ENCODE assay signal across 8 cellular contexts in the genomic region with DNA sequence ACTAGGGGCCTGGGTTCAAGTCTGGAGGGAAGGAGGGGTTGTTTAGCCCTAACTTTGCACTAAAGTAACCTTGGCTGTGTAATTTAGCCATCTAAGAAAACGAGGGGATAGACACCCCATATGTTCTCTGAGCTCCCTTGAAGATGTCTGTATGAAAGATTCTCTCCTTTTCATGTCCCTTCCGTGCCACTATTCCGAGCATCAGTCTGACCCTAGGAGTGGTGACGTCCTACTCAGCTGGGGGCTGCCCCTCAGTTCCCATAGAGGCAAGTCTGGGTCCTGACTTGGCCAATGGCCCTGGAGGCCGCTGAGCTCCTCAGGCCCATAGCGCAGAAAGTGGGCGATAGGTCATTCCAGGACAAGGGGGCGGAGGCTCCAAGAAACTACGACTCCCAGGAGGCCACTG. TPM values are rescaled to one million over a fixed set of nuclear protein-coding genes. Genes with fewer than 3 reads are reported as not detected.
DNase-seq lines count a peak whose midpoint lies in the region; ATAC-seq and TF ChIP-seq lines count a peak whose summit lies in the region.

No MANE protein-coding gene starts in this region.

- H3K4me2 ChIP-seq in fibroblast of lung (ENCODE audit: extremely low read depth, insufficient read depth, low read length): peak overlapping the region; percentile 1

- H3K4me1 ChIP-seq in fibroblast of lung (ENCODE audit: control insufficient read depth, extremely low read depth, insufficient read depth, low read length) (peaks cover 2% of the 10 kb centered on the region), rectal smooth muscle tissue (ENCODE audit: control insufficient read depth, insufficient read depth, low read length) (peaks cover 3% of the 10 kb centered on the region)

- H3K9ac ChIP-seq in fibroblast of lung (ENCODE audit: insufficient read depth, low read length) (no peak overlapping the region), rectal smooth muscle tissue (ENCODE audit: low read length) (peak overlapping the region; percentile 14)

- H3K9me3 ChIP-seq in fibroblast of lung (ENCODE audit: control insufficient read depth, insufficient read depth, low read depth, low read length): no peaks in the 10 kb centered on the region

- no peaks in the 10 kb centered on the region for H3K36me3 ChIP-seq in fibroblast of lung (ENCODE audit: control insufficient read depth, insufficient read depth, low read length)
- no peaks in the 10 kb centered on the region for H3K36me3 ChIP-seq in rectal smooth muscle tissue (ENCODE audit: control insufficient read depth, insufficient read depth, low read length)

- H3K4me3 ChIP-seq in GM08714 (ENCODE audit: low read length) (peak overlapping the region; percentile 58; the same call in 1 of the 2 replicates), fibroblast of lung (replicated peaks in 1 of 4; ENCODE audit: control extremely low read depth in 1 of 4, insufficient read depth in 1 of 4, low read depth in 3 of 4, low read length in 4 of 4) (peak overlapping the region; percentile 0 to 92 (median 22)), rectal smooth muscle tissue (ENCODE audit: low read length) (peak overlapping the region; percentile 73)

- H3K79me2 ChIP-seq in fibroblast of lung (ENCODE audit: control insufficient read depth, insufficient read depth, low read length): peaks cover 40% of the 10 kb centered on the region

- ATAC-seq in SK-N-SH treated with all-trans-retinoic acid at 6 μM for 48 hours: no peak

- H4K20me1 ChIP-seq in fibroblast of lung (ENCODE audit: control insufficient read depth, extremely low read depth, insufficient read depth, low read length): no peaks in the 10 kb centered on the region

- DNase-seq in fibroblast of lung (ENCODE audit: low read depth in 2 of 2): no peak
- no peak for DNase-seq in SIG-M5 (lab: John Stamatoyannopoulos, UW)
- no peak for DNase-seq in NK-92 treated with Interleukin-12 subunit alpha and Interleukin-12 subunit beta, amount 100 ng/mL, for 24 hours (lab: John Stamatoyannopoulos, UW)
- no peak for DNase-seq in DMS79 treated with DMSO at 0.1 percent for 48 hours (lab: John Stamatoyannopoulos, UW)
- DNase-seq in activated effector memory CD4-positive, alpha-beta T cell treated with anti-CD3 and anti-CD28 coated beads, Interleukin-2, amount 50 U/mL, for 16 hours: no peak

- H3K27ac ChIP-seq in fibroblast of lung (ENCODE audit: insufficient read depth, low read length): peak overlapping the region; percentile 1
- peak overlapping the region; percentile 96 for H3K27ac ChIP-seq in rectal smooth muscle tissue (ENCODE audit: low read depth, low read length)

- H3K27me3 ChIP-seq in fibroblast of lung (ENCODE audit: control insufficient read depth, insufficient read depth, low read length): no peaks in the 10 kb centered on the region
- no peaks in the 10 kb centered on the region for H3K27me3 ChIP-seq in rectal smooth muscle tissue (ENCODE audit: control insufficient read depth, insufficient read depth, low read length)

- TF ChIP-seq CTCF in fibroblast of lung (conservative IDR thresholded peaks at IDR 0.05 in 1 of 2, IDR thresholded peaks at IDR 0.05 in 1 of 2; ENCODE audit: low read depth in 1 of 2, low read length in 2 of 2): no peak

- H2AFZ ChIP-seq in fibroblast of lung (ENCODE audit: low read length): peak overlapping the region; percentile 5

TF ChIP-seq in SK-N-SH treated with all-trans-retinoic acid at 6 μM for 48 hours, 23 proteins besides CTCF, POLR2A, EP300 and RAD21:
- TF ChIP-seq OSR1 (CRISPR knock-in tag; IDR thresholded peaks at IDR 0.05): no peak
- TF ChIP-seq, protein P1, sequence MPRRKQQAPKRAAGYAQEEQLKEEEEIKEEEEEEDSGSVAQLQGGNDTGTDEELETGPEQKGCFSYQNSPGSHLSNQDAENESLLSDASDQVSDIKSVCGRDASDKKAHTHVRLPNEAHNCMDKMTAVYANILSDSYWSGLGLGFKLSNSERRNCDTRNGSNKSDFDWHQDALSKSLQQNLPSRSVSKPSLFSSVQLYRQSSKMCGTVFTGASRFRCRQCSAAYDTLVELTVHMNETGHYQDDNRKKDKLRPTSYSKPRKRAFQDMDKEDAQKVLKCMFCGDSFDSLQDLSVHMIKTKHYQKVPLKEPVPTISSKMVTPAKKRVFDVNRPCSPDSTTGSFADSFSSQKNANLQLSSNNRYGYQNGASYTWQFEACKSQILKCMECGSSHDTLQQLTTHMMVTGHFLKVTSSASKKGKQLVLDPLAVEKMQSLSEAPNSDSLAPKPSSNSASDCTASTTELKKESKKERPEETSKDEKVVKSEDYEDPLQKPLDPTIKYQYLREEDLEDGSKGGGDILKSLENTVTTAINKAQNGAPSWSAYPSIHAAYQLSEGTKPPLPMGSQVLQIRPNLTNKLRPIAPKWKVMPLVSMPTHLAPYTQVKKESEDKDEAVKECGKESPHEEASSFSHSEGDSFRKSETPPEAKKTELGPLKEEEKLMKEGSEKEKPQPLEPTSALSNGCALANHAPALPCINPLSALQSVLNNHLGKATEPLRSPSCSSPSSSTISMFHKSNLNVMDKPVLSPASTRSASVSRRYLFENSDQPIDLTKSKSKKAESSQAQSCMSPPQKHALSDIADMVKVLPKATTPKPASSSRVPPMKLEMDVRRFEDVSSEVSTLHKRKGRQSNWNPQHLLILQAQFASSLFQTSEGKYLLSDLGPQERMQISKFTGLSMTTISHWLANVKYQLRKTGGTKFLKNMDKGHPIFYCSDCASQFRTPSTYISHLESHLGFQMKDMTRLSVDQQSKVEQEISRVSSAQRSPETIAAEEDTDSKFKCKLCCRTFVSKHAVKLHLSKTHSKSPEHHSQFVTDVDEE (CRISPR knock-in tag; IDR thresholded peaks at IDR 0.05): peak; percentile 36; the same call in 1 of the 2 replicates

RNA-seq across cellular contexts. Expression of a gene that starts 0.8 kb away (rescaled TPM):
- 5.9 and 9.2 TPM in 2 replicates for total RNA-seq in fibroblast of lung
- 4.9 and 5.0 TPM in 2 replicates for polyA plus RNA-seq in fibroblast of lung
- 4.4 and 4.5 TPM in 2 replicates for polyA plus RNA-seq in fibroblast of lung (2012)
- 8.3 and 10.2 TPM in 2 replicates for polyA minus RNA-seq in fibroblast of lung (ENCODE audit: low replicate concordance)

Comparison
In these comparisons a context has a peak if more than half of its experiments do, and no peak if none do; other contexts are left out.
1. H3K4me3 ChIP-seq: peak in every context shown above with its lines; median percentile 73 in rectal smooth muscle tissue; 58 in GM08714; 22 in fibroblast of lung.